ENCODE assay signal across 8 cellular contexts in genomic region chr4:107035711-107036601, GRCh38. TPM values are rescaled to one million over a fixed set of nuclear protein-coding genes. Genes with fewer than 3 reads are reported as not detected.
DNase-seq lines count a peak whose midpoint lies in the region; ATAC-seq and TF ChIP-seq lines count a peak whose summit lies in the region.

TSS of gene DKK2 (minus strand) at chr4:107036313. CDS start at chr4:107035591, 722 bp downstream.

- 0 to 2% methylated on average over 17 to 34 of the region's 45 CpGs for WGBS in gastroesophageal sphincter (ENCODE audit: low coverage in 1 of 2), 2 donors

- no peaks in the 10 kb centered on the region for H3K9me3 Mint-ChIP-seq in WTC11
- peaks cover 5% of the 10 kb centered on the region for H3K9me3 Mint-ChIP-seq in glutamatergic neuron (ENCODE audit: unreplicated experiment)

- CTCF ChIA-PET in HEK293 (lab: Yijun Ruan, JAX), result interaction anchor here (0.6 to 2.0 kb wide), 11 partner anchors 7 to 1568 kb away, joined by 3 to 8 read pairs (median 4); partner anchors contain the start of gene PAPSS1
- CTCF ChIA-PET in WTC11 (lab: Charles Lee), result interaction anchor here (0.5 to 2.8 kb wide), 12 partner anchors 8 to 489 kb away, joined by 3 to 13 read pairs (median 4); no protein-coding TSS in a partner anchor

- no peak for TF ChIP-seq CTCF in HEK293 (tag by site-specific recombination; IDR thresholded peaks at IDR 0.05)
- no peak for TF ChIP-seq CTCF in WTC11 (IDR thresholded peaks at IDR 0.05)
- no peak for TF ChIP-seq CTCF in glutamatergic neuron (IDR thresholded peaks at IDR 0.05; ENCODE audit: partially characterized antibody, unreplicated experiment)
- TF ChIP-seq CTCF in gastroesophageal sphincter (IDR thresholded peaks at IDR 0.05), result no peak

- H3K27ac ChIP-seq in HEK293 (ENCODE audit: extremely low read depth, low read depth, low read length) (no peak within 1 kb of the TSS), gastroesophageal sphincter (no peak within 1 kb of the TSS)

- H3K9me3 ChIP-seq in HEK293 (ENCODE audit: control insufficient read depth, insufficient read depth, low read depth, low read length), result no peaks in the 10 kb centered on the region
- no peaks in the 10 kb centered on the region for H3K9me3 ChIP-seq in gastroesophageal sphincter

- peak; percentile 12 for ATAC-seq in WTC11
- ATAC-seq in HG03565 (IDR thresholded peaks at IDR 0.05; ENCODE audit: unreplicated experiment), result no peak
- ATAC-seq in gastroesophageal sphincter, result no peak

- H3K4me3 Mint-ChIP-seq in WTC11 (peak within 1 kb of the TSS; percentile 90), glutamatergic neuron (ENCODE audit: unreplicated experiment) (peak within 1 kb of the TSS; percentile 93)

- H3K27me3 Mint-ChIP-seq in WTC11 (ENCODE audit: low read depth) (peaks cover 58% of the 10 kb centered on the region), glutamatergic neuron (ENCODE audit: unreplicated experiment) (peaks cover 9% of the 10 kb centered on the region)

- H3K4me1 Mint-ChIP-seq in WTC11 (peaks cover 30% of the 10 kb centered on the region), glutamatergic neuron (ENCODE audit: low read depth, unreplicated experiment) (peaks cover 9% of the 10 kb centered on the region)

- peaks cover 64% of the 10 kb centered on the region for H3K27me3 ChIP-seq in gastroesophageal sphincter

- no peak within 1 kb of the TSS for H3K27ac Mint-ChIP-seq in WTC11
- no peak within 1 kb of the TSS for H3K27ac Mint-ChIP-seq in glutamatergic neuron (ENCODE audit: unreplicated experiment)

- POLR2A ChIA-PET in HEK293 (lab: Yijun Ruan, JAX) (no interaction called here), WTC11 (lab: Charles Lee) (interaction anchor here (0.6 kb wide), 1 partner anchor 896 kb away, joined by 3 read pairs; no protein-coding TSS in a partner anchor)

- peak; percentile 21 for DNase-seq in AG08395 (ENCODE audit: low spot score)
- DNase-seq in WTC11 (ENCODE audit: low spot score), result peak; percentile 30
- peak; percentile 53 for DNase-seq in glutamatergic neuron
- peak in 8 of 10 donors; percentile 10 to 90 (median 16) for DNase-seq in posterior cingulate gyrus
- no peak for DNase-seq in stimulated activated CD4-positive, alpha-beta T cell treated with anti-CD3 and anti-CD28 coated beads, Interleukin-1b, Interleukin-23, amount 100 ng/mL, for 48 hours

- H3K4me1 ChIP-seq in HEK293 (ENCODE audit: control insufficient read depth, insufficient read depth, low read length), result no peaks in the 10 kb centered on the region
- H3K4me1 ChIP-seq in gastroesophageal sphincter, result peaks cover 4 to 40% (median 26%) of the 10 kb centered on the region in 3 donors

- H3K4me3 ChIP-seq in HEK293 (ENCODE audit: low read depth, low read length), result peak within 1 kb of the TSS; percentile 33
- peak within 1 kb of the TSS in 1 of 2 donors; percentile 46 for H3K4me3 ChIP-seq in gastroesophageal sphincter

- no peak for TF ChIP-seq POLR2A in gastroesophageal sphincter (IDR thresholded peaks at IDR 0.05)

- no peak for TF ChIP-seq EP300 in gastroesophageal sphincter (IDR thresholded peaks at IDR 0.05)

- intact Hi-C loops in posterior cingulate gyrus (cut with DNase I), result loop anchor here (5.0 to 10.0 kb wide), 2 partner anchors 146 to 629 kb away; no protein-coding TSS in a partner anchor

- H3K36me3 Mint-ChIP-seq in WTC11 (no peaks in the 10 kb centered on the region), glutamatergic neuron (ENCODE audit: unreplicated experiment) (no peaks in the 10 kb centered on the region)

- H3K36me3 ChIP-seq in HEK293 (ENCODE audit: control insufficient read depth in 2 of 2, insufficient read depth in 1 of 2, low read length in 2 of 2), result no peaks in the 10 kb centered on the region
- no peaks in the 10 kb centered on the region for H3K36me3 ChIP-seq in gastroesophageal sphincter

TF ChIP-seq in HEK293, 187 proteins besides CTCF, POLR2A, EP300 and RAD21 (continues in another document):
- TF ChIP-seq REST (tag by site-specific recombination; IDR thresholded peaks at IDR 0.05), result no peak
- TF ChIP-seq PRDM6 (tag by site-specific recombination; IDR thresholded peaks at IDR 0.05), result no peak

TF ChIP-seq in WTC11, 78 proteins besides CTCF, POLR2A, EP300 and RAD21:
- TF ChIP-seq MLX (CRISPR knock-in tag; IDR thresholded peaks at IDR 0.05), result no peak
- no peak for TF ChIP-seq CDX4 (CRISPR knock-in tag; IDR thresholded peaks at IDR 0.05; ENCODE audit: borderline replicate concordance)
- no peak for TF ChIP-seq ATF6 (CRISPR knock-in tag; IDR thresholded peaks at IDR 0.05)
- TF ChIP-seq STAT6 (CRISPR knock-in tag; conservative IDR thresholded peaks at IDR 0.05; ENCODE audit: low read depth), result no peak
- no peak for TF ChIP-seq PRDM15 (CRISPR knock-in tag; IDR thresholded peaks at IDR 0.05)
- TF ChIP-seq EMX1 (CRISPR knock-in tag; IDR thresholded peaks at IDR 0.05), result no peak

RNA-seq across cellular contexts. Expression of gene DKK2, which starts in this region (rescaled TPM):
- 0.07 TPM in 1 of 3 replicates, not detected in the others for total RNA-seq in WTC11 (2021)
- not detected for total RNA-seq in glutamatergic neuron (ENCODE audit: unreplicated experiment)
- total RNA-seq in gastroesophageal sphincter, result 1 to 10 TPM in 1 of 4 donors, under 1 TPM in 2, not detected in 1; 0.27 to 1.8 (median 0.27) TPM

Comparison
In these comparisons a context has a peak if more than half of its experiments do, and no peak if none do; other contexts are left out.
1. Peak in DNase-seq and ATAC-seq in WTC11; RNA of the gene not detected or under 1 TPM.
2. Peak in DNase-seq in glutamatergic neuron; RNA of the gene not detected or under 1 TPM.